In the genomic region with DNA sequence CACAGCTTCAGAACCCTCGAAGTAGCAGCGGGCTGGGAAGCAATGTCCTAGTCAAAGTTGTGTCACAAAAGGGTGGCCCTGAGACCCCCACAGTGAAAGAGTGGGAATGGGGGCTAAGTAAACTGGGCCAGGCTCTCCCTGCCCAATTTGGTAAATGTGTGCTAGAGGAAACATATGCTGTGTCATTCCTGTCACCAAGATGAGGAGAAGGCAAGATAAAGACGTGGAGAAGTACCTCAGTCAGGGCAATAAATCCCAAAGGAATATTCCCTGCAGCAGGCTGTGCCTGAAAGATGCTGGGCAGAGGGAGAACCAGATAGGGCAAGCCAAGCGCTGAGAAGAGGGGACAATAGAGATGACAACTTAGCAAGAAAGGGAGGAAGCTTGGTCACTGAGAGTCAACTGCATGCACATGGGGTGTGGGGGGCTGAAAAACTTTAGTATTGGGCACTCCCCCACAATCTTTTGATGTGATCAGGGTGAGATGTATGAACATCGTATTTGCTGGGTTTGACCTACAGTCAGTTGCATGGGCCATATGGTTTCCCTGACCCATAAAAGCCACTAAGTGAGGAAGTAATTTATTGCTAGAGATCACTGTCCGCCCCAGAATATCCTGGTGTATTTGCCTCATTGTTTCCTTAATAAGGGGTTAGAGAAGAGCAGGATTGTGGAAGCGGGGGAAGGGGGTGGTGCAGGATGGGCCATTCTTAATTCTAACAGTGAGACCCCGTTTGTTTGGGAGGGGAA, we compare ENCODE assay signal across 12 cellular contexts.
"Had no signal": no experiment of that assay in that cellular context is flagged by ENCODE, and none has a peak within 500 bp of the region (broad histone marks: within the 10 kb centered on the region; RNA-seq: fewer than 3 reads in every experiment).

No MANE protein-coding gene starts in this region.

- DNase-seq: activated CD4-positive, alpha-beta T cell treated with anti-CD3 and anti-CD28 coated beads, Interleukin-2, amount 10 ng/mL, durations not matched to agents 7 days and 5 days; activated CD4-positive, CD25-positive, alpha-beta regulatory T cell; activated naive CD4-positive, alpha-beta T cell treated with anti-CD3 and anti-CD28 coated beads, Interleukin-2, amount 50 U/mL, for 16 hours; central memory CD4-positive, alpha-beta T cell; cortex of kidney; effector memory CD4-positive, alpha-beta T cell; nucleus accumbens; stimulated activated CD4-positive, alpha-beta T cell treated with anti-CD3 and anti-CD28 coated beads, Interleukin-12 subunit alpha, Interleukin-12 subunit beta, amount 100 ng/mL, for 4 hours; stimulated activated naive CD8-positive, alpha-beta T cell treated with anti-CD3 and anti-CD28 coated beads, Interleukin-15, Interleukin-2, amounts not matched to agents 100 U/mL and 50 U/mL, for 24 hours had no signal

- H3K27me3 ChIP-seq: gastroesophageal sphincter had no signal

- H3K27ac ChIP-seq: epithelial cell of prostate, gastroesophageal sphincter, prostate gland had no signal

- H3K4me1 ChIP-seq: gastroesophageal sphincter, prostate gland had no signal

- H3K4me3 ChIP-seq: gastroesophageal sphincter, prostate gland had no signal

- H3K36me3 ChIP-seq: gastroesophageal sphincter, prostate gland had no signal

- H3K27ac Mint-ChIP-seq: activated CD4-positive, alpha-beta T cell treated with anti-CD3 and anti-CD28 coated beads, Interleukin-2, amount 10 ng/mL, durations not matched to agents 7 days and 5 days had no signal

- H3K4me3 Mint-ChIP-seq: activated CD4-positive, alpha-beta T cell treated with anti-CD3 and anti-CD28 coated beads, Interleukin-2, amount 10 ng/mL, durations not matched to agents 7 days and 5 days had no signal

- H3K9me3 ChIP-seq: gastroesophageal sphincter, prostate gland had no signal

- H3K27me3 Mint-ChIP-seq: activated CD4-positive, alpha-beta T cell treated with anti-CD3 and anti-CD28 coated beads, Interleukin-2, amount 10 ng/mL, durations not matched to agents 7 days and 5 days had no signal

- ATAC-seq: gastroesophageal sphincter; stimulated activated naive CD8-positive, alpha-beta T cell treated with anti-CD3 and anti-CD28 coated beads, Interleukin-15, Interleukin-2, amounts not matched to agents 100 U/mL and 50 U/mL, for 24 hours had no signal
